ENCODE assay signal across 1 cellular context in genomic region chr10:31972519-31973041, GRCh38.
TF ChIP-seq lines count a peak whose summit lies in the region.

No MANE protein-coding gene starts in this region.

TF ChIP-seq in K562, 482 proteins besides CTCF, POLR2A, EP300 and RAD21 (continued from another document and continues in another):
- no peak for TF ChIP-seq CHD7 (IDR thresholded peaks at IDR 0.05; ENCODE audit: low read depth, low read length)
- TF ChIP-seq NEUROD1 (IDR thresholded peaks at IDR 0.05; ENCODE audit: borderline replicate concordance, low read depth, low read length, partially characterized antibody), result peak; percentile 60
- no peak for TF ChIP-seq SRSF7 (optimal IDR thresholded peaks at IDR 0.05; ENCODE audit: low read depth, low read length)
- TF ChIP-seq ZNF609 (CRISPR knock-in tag; IDR thresholded peaks at IDR 0.05; ENCODE audit: borderline replicate concordance), result peak; percentile 95
- no peak for TF ChIP-seq ZNF699 (CRISPR knock-in tag; IDR thresholded peaks at IDR 0.05; ENCODE audit: insufficient replicate concordance)
- TF ChIP-seq ZNF830 (CRISPR knock-in tag; IDR thresholded peaks at IDR 0.05), result no peak
- peak; percentile 68 for TF ChIP-seq SMAD3 (CRISPR knock-in tag; conservative IDR thresholded peaks at IDR 0.05)
- peak; percentile 37; the same call in 1 of the 2 replicates for TF ChIP-seq EGR1 (conservative IDR thresholded peaks at IDR 0.05)
- TF ChIP-seq MAFK (IDR thresholded peaks at IDR 0.05; ENCODE audit: low read length), result peak; percentile 44; the same call in 1 of the 2 replicates
- peak; percentile 90 for TF ChIP-seq TRIM28 (IDR thresholded peaks at IDR 0.05)
- TF ChIP-seq NCOA1 (IDR thresholded peaks at IDR 0.05; ENCODE audit: low read depth), result peak; percentile 94
- TF ChIP-seq POLR2AphosphoS2 (IDR thresholded peaks at IDR 0.05; ENCODE audit: low read length), result no peak
- TF ChIP-seq AFF4 (CRISPR knock-in tag; IDR thresholded peaks at IDR 0.05), result 0 out of 2 replicates have a peak, but pooled peaks have one; percentile 41
- peak; percentile 69 for TF ChIP-seq E2F8 (IDR thresholded peaks at IDR 0.05; ENCODE audit: low read depth, partially characterized antibody)
- TF ChIP-seq TEAD1 (CRISPR knock-in tag; IDR thresholded peaks at IDR 0.05), result peak; percentile 75 to 85; a peak in 3 of 4 replicates
- 0 out of 2 replicates have a peak, but pooled peaks have one; percentile 30 for TF ChIP-seq ZNF41 (CRISPR knock-in tag; conservative IDR thresholded peaks at IDR 0.05)
- TF ChIP-seq NR3C1 (CRISPR knock-in tag; IDR thresholded peaks at IDR 0.05), result no peak
- TF ChIP-seq NR4A1 (CRISPR knock-in tag; IDR thresholded peaks at IDR 0.05), result no peak
- peak; percentile 90 for TF ChIP-seq NR4A1 (tag; IDR thresholded peaks at IDR 0.05)
- TF ChIP-seq ZBTB12 (CRISPR knock-in tag; IDR thresholded peaks at IDR 0.05), result peak; percentile 51; the same call in 1 of the 2 replicates
- no peak for TF ChIP-seq BRD9 (IDR thresholded peaks at IDR 0.05; ENCODE audit: low read depth, partially characterized antibody)
- peak; percentile 77 for TF ChIP-seq BHLHE40 (IDR thresholded peaks at IDR 0.05; ENCODE audit: low read length)
- no peak for TF ChIP-seq ZNF232 (CRISPR knock-in tag; IDR thresholded peaks at IDR 0.05)
- no peak for TF ChIP-seq BMI1 (IDR thresholded peaks at IDR 0.05; ENCODE audit: low read length)
- peak; percentile 96 for TF ChIP-seq SMARCC2 (IDR thresholded peaks at IDR 0.05; ENCODE audit: low read depth)
- peak; percentile 99 for TF ChIP-seq DPF2 (IDR thresholded peaks at IDR 0.05)
- TF ChIP-seq ZNF175 (CRISPR knock-in tag; IDR thresholded peaks at IDR 0.05; ENCODE audit: low read depth), result peak; percentile 79
- peak; percentile 94 for TF ChIP-seq MTA3 (IDR thresholded peaks at IDR 0.05; ENCODE audit: borderline replicate concordance)
- peak; percentile 55 for TF ChIP-seq TAF1 (IDR thresholded peaks at IDR 0.05; ENCODE audit: control insufficient read depth, extremely low read depth, insufficient read depth, low read length, severe bottlenecking)
- no peak; the same call in 1 of the 2 replicates for TF ChIP-seq ZC3H11A (IDR thresholded peaks at IDR 0.05; ENCODE audit: low read depth, low read length)
- no peak for TF ChIP-seq U2AF2 (optimal IDR thresholded peaks at IDR 0.05; ENCODE audit: low read depth, low read length)
- TF ChIP-seq MBD2 (IDR thresholded peaks at IDR 0.05; ENCODE audit: borderline replicate concordance, low read depth), result peak; percentile 86
- TF ChIP-seq HDAC1 (IDR thresholded peaks at IDR 0.05), result peak; percentile 64 to 97; a peak in 3 of 4 replicates
- peak; percentile 91 for TF ChIP-seq ATF7 (IDR thresholded peaks at IDR 0.05)
